In genomic region chr1:210448293-210448892, GRCh38 we compare ENCODE assay signal across 7 cellular contexts.
DNase-seq lines count a peak whose midpoint lies in the region; TF ChIP-seq lines count a peak whose summit lies in the region.

No MANE protein-coding gene starts in this region.

- H3K4me1 Mint-ChIP-seq in T-helper 2 cell treated with Interferon-gamma antibody and Interleukin-4, amounts not matched to agents 5 μg/mL and 100 μg/mL, for 36 hours (ENCODE audit: low read depth) = peaks cover 14% of the 10 kb centered on the region

- intact Hi-C loops in mammary epithelial cell (cut with micrococcal nuclease) = loop anchor here (1.0 to 5.0 kb wide), 4 partner anchors 42 to 687 kb away; no protein-coding TSS in a partner anchor

- no peak overlapping the region for H3K27ac Mint-ChIP-seq in T-helper 2 cell treated with Interferon-gamma antibody and Interleukin-4, amounts not matched to agents 5 μg/mL and 100 μg/mL, for 36 hours

- H3K9me3 Mint-ChIP-seq in T-helper 2 cell treated with Interferon-gamma antibody and Interleukin-4, amounts not matched to agents 5 μg/mL and 100 μg/mL, for 36 hours = no peaks in the 10 kb centered on the region

- no peaks in the 10 kb centered on the region for H3K36me3 Mint-ChIP-seq in T-helper 2 cell treated with Interferon-gamma antibody and Interleukin-4, amounts not matched to agents 5 μg/mL and 100 μg/mL, for 36 hours (ENCODE audit: low read depth)

- H3K9ac ChIP-seq in mammary epithelial cell (ENCODE audit: insufficient read depth, low read length) (no peak overlapping the region), liver (ENCODE audit: low read depth in 1 of 2, low read length in 2 of 2) (no peak overlapping the region)

- H3K27ac ChIP-seq in HL-60 (replicated peaks) = no peak overlapping the region
- no peak overlapping the region for H3K27ac ChIP-seq in mammary epithelial cell (ENCODE audit: insufficient read depth, low read depth, low read length)
- H3K27ac ChIP-seq in liver (ENCODE audit: low read depth in 1 of 2, low read length in 2 of 2) = no peak overlapping the region

- H4K20me1 ChIP-seq in mammary epithelial cell (ENCODE audit: insufficient read depth, low read length) = no peaks in the 10 kb centered on the region

- H3K27me3 Mint-ChIP-seq in T-helper 2 cell treated with Interferon-gamma antibody and Interleukin-4, amounts not matched to agents 5 μg/mL and 100 μg/mL, for 36 hours (ENCODE audit: low read depth) = peaks cover 16% of the 10 kb centered on the region

- H3K4me1 ChIP-seq in mammary epithelial cell (ENCODE audit: insufficient read depth, low read length) (no peaks in the 10 kb centered on the region), liver (ENCODE audit: control insufficient read depth in 4 of 4, insufficient read depth in 4 of 4, low read length in 3 of 4) (peaks cover 0 to 10% (median 1%) of the 10 kb centered on the region in 4 donors)

- DNase-seq in DMS79 treated with DMSO at 0.1 percent for 48 hours (lab: John Stamatoyannopoulos, UW) (peak; percentile 72), HL-60 (ENCODE audit: low read depth in 1 of 2, low spot score in 1 of 2) (peak in 1 of 2 experiments; percentile 9), NCI-H82 treated with DMSO at 0.1 percent for 48 hours (lab: John Stamatoyannopoulos, UW; ENCODE audit: unreplicated experiment) (peak; percentile 82), mammary epithelial cell (peak; percentile 18), OCI-M2 (lab: John Stamatoyannopoulos, UW; ENCODE audit: unreplicated experiment) (no peak)
- DNase-seq in T-helper 2 cell treated with Interferon-gamma antibody and Interleukin-4, amounts not matched to agents 5 μg/mL and 100 μg/mL, for 36 hours (ENCODE audit: low spot score) = no peak

- 32% methylated on average over 4 of the region's 4 CpGs for WGBS in mammary epithelial cell (ENCODE audit: low coverage, missing lambda C conversion rate)
- WGBS in liver = 57% methylated on average over 4 of the region's 4 CpGs

- H3K9me3 ChIP-seq in mammary epithelial cell (replicated peaks; ENCODE audit: insufficient read depth, low read length) (no peaks in the 10 kb centered on the region), liver (ENCODE audit: control insufficient read depth in 4 of 4, low read length in 3 of 4) (no peaks in the 10 kb centered on the region)

- in situ Hi-C loops in mammary epithelial cell (cut with MboI; ENCODE audit: low sequenced_read_pairs in 2 of 2) = no loop called here

- no peak overlapping the region for H3K4me2 ChIP-seq in mammary epithelial cell (ENCODE audit: insufficient read depth, low read depth, low read length)

- peaks cover 5% of the 10 kb centered on the region for H3K27me3 ChIP-seq in HL-60 (ENCODE audit: insufficient read depth, poor library complexity, severe bottlenecking)
- H3K27me3 ChIP-seq in mammary epithelial cell (ENCODE audit: insufficient read depth, low read length) = no peaks in the 10 kb centered on the region
- H3K27me3 ChIP-seq in liver (ENCODE audit: control insufficient read depth in 4 of 4, insufficient read depth in 4 of 4, low read length in 3 of 4) = no peaks in the 10 kb centered on the region

- TF ChIP-seq CTCF in HL-60 (IDR thresholded peaks at IDR 0.05; ENCODE audit: insufficient read depth, low read length) (peak; percentile 7), mammary epithelial cell (conservative IDR thresholded peaks at IDR 0.05 in 1 of 2, IDR thresholded peaks at IDR 0.05 in 1 of 2; ENCODE audit: extremely low read depth in 1 of 2, insufficient read depth in 1 of 2, low read depth in 1 of 2, low read length in 2 of 2) (peak; percentile 63 to 68), liver (IDR thresholded peaks at IDR 0.05; ENCODE audit: low read depth, low read length, missing input control) (peak; percentile 64)

- no peaks in the 10 kb centered on the region for H3K36me3 ChIP-seq in mammary epithelial cell (ENCODE audit: insufficient read depth, low read length)
- H3K36me3 ChIP-seq in liver (ENCODE audit: control insufficient read depth in 4 of 4, insufficient read depth in 3 of 4, low read depth in 1 of 4, low read length in 3 of 4) = no peaks in the 10 kb centered on the region

- no peak overlapping the region for H3K4me3 Mint-ChIP-seq in T-helper 2 cell treated with Interferon-gamma antibody and Interleukin-4, amounts not matched to agents 5 μg/mL and 100 μg/mL, for 36 hours

- TF ChIP-seq RAD21 in liver (IDR thresholded peaks at IDR 0.05) = peak; percentile 77 to 85

- no peak overlapping the region for H2AFZ ChIP-seq in mammary epithelial cell (ENCODE audit: low read depth, low read length)

- H3K4me3 ChIP-seq in HL-60 (replicated peaks; ENCODE audit: insufficient read depth, low read length) = no peak overlapping the region
- no peak overlapping the region for H3K4me3 ChIP-seq in mammary epithelial cell (replicated peaks in 1 of 3; ENCODE audit: insufficient read depth in 1 of 3, low read depth in 2 of 3, low read length in 3 of 3)
- no peak overlapping the region for H3K4me3 ChIP-seq in liver (ENCODE audit: low read depth in 1 of 3, low read length in 3 of 3)

- no peaks in the 10 kb centered on the region for H3K79me2 ChIP-seq in mammary epithelial cell (ENCODE audit: insufficient read depth, low read length)

- BruUV-seq in mammary epithelial cell (replicated peaks; lab: Mats Ljungman, UMichigan) = no TSS peak

- dilution Hi-C loops in mammary epithelial cell (cut with HindIII; ENCODE audit: low sequenced_read_pairs) = no loop called here

- CTCF ChIA-PET in mammary epithelial cell (lab: Charles Lee; ENCODE audit: low non-redundant PET) = interaction anchor here (0.5 to 0.9 kb wide), 2 partner anchors 42 to 686 kb away, joined by 3 to 8 read pairs; partner anchors contain the start of gene KCNH1

TF ChIP-seq in liver, 16 proteins besides CTCF, POLR2A, EP300 and RAD21:
- TF ChIP-seq MAX (IDR thresholded peaks at IDR 0.05) = no peak
- no peak for TF ChIP-seq RXRA (IDR thresholded peaks at IDR 0.05)
- no peak for TF ChIP-seq JUND (IDR thresholded peaks at IDR 0.05)
- no peak for TF ChIP-seq EGR1 (IDR thresholded peaks at IDR 0.05; ENCODE audit: low read depth in 2 of 2)
- no peak for TF ChIP-seq GABPA (IDR thresholded peaks at IDR 0.05 in 1 of 2, conservative IDR thresholded peaks at IDR 0.05 in 1 of 2)
- no peak for TF ChIP-seq ATF3 (IDR thresholded peaks at IDR 0.05)
- TF ChIP-seq YY1 (IDR thresholded peaks at IDR 0.05) = no peak
- TF ChIP-seq NR2F2 (IDR thresholded peaks at IDR 0.05) = no peak
- TF ChIP-seq REST (IDR thresholded peaks at IDR 0.05) = no peak
- no peak for TF ChIP-seq HNF4A (conservative IDR thresholded peaks at IDR 0.05)
TF ChIP-seq in liver: peak in this region for 0.

Comparison
In these comparisons a context has a peak if more than half of its experiments do, and no peak if none do; other contexts are left out.
1. DNase-seq: peak in DMS79 treated with DMSO at 0.1 percent for 48 hours (single experiment), NCI-H82 treated with DMSO at 0.1 percent for 48 hours (single experiment) and mammary epithelial cell (single experiment); none in OCI-M2 (single experiment) and T-helper 2 cell treated with Interferon-gamma antibody and Interleukin-4, amounts not matched to agents 5 μg/mL and 100 μg/mL, for 36 hours (single experiment).
2. CTCF ChIP-seq: peak in every context shown above with its lines; median percentile 66 in mammary epithelial cell; 64 in liver; 7 in HL-60.